In the genomic region with DNA sequence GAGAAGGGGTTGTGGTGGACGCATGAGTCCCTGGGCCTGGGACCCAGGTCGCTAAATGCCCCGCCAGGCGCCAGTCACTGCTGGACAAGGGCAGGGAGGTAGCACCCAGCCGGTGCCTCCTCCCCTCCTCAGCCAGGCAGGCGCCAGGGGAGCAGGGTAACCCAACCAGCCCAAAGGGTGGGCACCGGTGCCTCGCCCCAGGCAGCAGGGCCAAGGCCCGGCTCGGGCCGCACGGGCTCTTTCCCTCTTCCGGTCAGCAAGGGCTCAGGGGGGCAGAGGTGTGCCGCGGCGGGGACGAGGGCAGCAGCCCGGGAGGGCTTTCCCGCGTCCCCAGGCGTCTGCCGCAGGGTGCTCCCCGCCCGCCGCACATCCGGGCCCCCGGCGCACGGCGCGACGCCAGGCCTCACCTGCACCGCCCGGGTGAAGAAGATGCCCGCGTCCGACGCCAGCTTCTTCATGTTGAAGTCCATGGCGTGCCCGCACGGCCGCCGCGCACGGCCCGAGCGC, we compare ENCODE assay signal across 8 cellular contexts. TPM values are rescaled to one million over a fixed set of nuclear protein-coding genes. Genes with fewer than 3 reads are reported as not detected.
DNase-seq lines count a peak whose midpoint lies in the region; ATAC-seq, FAIRE-seq and TF ChIP-seq lines count a peak whose summit lies in the region.

No MANE protein-coding gene starts in this region.

- peak overlapping the region; percentile 71 for H3K27ac ChIP-seq in KOPT-K1 (ENCODE audit: low read depth, low read length, poor library complexity, severe bottlenecking)
- H3K27ac ChIP-seq in pancreas, result peak overlapping the region; percentile 49 to 71 (median 68)

- TF ChIP-seq CTCF in fibroblast of villous mesenchyme (IDR thresholded peaks at IDR 0.05; ENCODE audit: insufficient read depth, low read depth, low read length) (no peak), pancreas (IDR thresholded peaks at IDR 0.05) (no peak)

- no peaks in the 10 kb centered on the region for H3K27me3 ChIP-seq in pancreas

- peaks cover under 1% of the 10 kb centered on the region; the same call in 1 of the 2 replicates for H3K36me3 ChIP-seq in KOPT-K1 (ENCODE audit: insufficient read depth, low read length)
- H3K36me3 ChIP-seq in pancreas, result no peaks in the 10 kb centered on the region

- ATAC-seq in GM21737 (IDR thresholded peaks at IDR 0.05; ENCODE audit: unreplicated experiment) (peak; percentile 31), pancreas (peak; percentile 16 to 48 (median 22))
- ATAC-seq in activated CD4-positive, CD25-positive, alpha-beta regulatory T cell treated with anti-CD3 and anti-CD28 coated beads, Interleukin-2, amount 50 U/mL, for 24 hours, result peak; percentile 68 to 74

- WGBS in pancreas, 2 donors, result 0 to 1% methylated on average over 12 to 47 of the region's 47 CpGs

- DNase-seq in NCI-H524 (lab: John Stamatoyannopoulos, UW), result peak; percentile 62 to 72
- no peak for DNase-seq in NCI-H524 treated with DMSO at 0.1 percent for 48 hours (lab: John Stamatoyannopoulos, UW)
- peak; percentile 31 for DNase-seq in fibroblast of villous mesenchyme (ENCODE audit: low read depth)
- peak in 3 of 6 donors; percentile 74 to 92 (median 87) for DNase-seq in pancreas
- no peak for DNase-seq in epidermal melanocyte (ENCODE audit: insufficient read length, low spot score)

- FAIRE-seq in pancreas (lab: Jason Lieb, UNC), result no peak

- intact Hi-C loops in pancreas (cut with DNase I), result no loop called here

- peak overlapping the region; percentile 74 for H3K4me3 ChIP-seq in fibroblast of villous mesenchyme (ENCODE audit: low read depth, low read length)
- H3K4me3 ChIP-seq in pancreas, result peak overlapping the region; percentile 65 to 80 (median 70)

- peaks cover 4 to 13% (median 11%) of the 10 kb centered on the region in 3 donors for H3K4me1 ChIP-seq in pancreas

- no peaks in the 10 kb centered on the region for H3K9me3 ChIP-seq in KOPT-K1 (ENCODE audit: insufficient read depth, low read length, poor library complexity, severe bottlenecking)
- H3K9me3 ChIP-seq in pancreas, result no peaks in the 10 kb centered on the region

RNA-seq across cellular contexts. Expression of a gene that starts 0.4 kb away (rescaled TPM):
- 30.9 and 39.3 TPM in 2 replicates for total RNA-seq in fibroblast of villous mesenchyme
- total RNA-seq in pancreas, result 10 to 100 TPM; 46.6 to 79.7 (median 70.8) TPM
- 100 to 1,000 TPM; 188 to 201 TPM for polyA plus RNA-seq in pancreas

RNA-seq across cellular contexts. Expression of a gene that starts 8.7 kb away (rescaled TPM):
- total RNA-seq in fibroblast of villous mesenchyme (22.5 and 26.1 TPM in 2 replicates), pancreas (10 to 100 TPM in 1 of 6 donors, 1 to 10 TPM in 5; 7.5 to 17.1 (median 9.3) TPM)
- 10 to 100 TPM; 27.8 to 30.9 TPM for polyA plus RNA-seq in pancreas

RNA-seq across cellular contexts. Expression of a gene that starts 53.2 kb away (rescaled TPM):
- total RNA-seq in fibroblast of villous mesenchyme, result 11.6 and 14.2 TPM in 2 replicates
- 10 to 100 TPM in 1 of 6 donors, 1 to 10 TPM in 5; 4.2 to 10.5 (median 7.4) TPM for total RNA-seq in pancreas
- 1 to 10 TPM; 6.2 to 7.1 TPM for polyA plus RNA-seq in pancreas

Comparison
In these comparisons a context has a peak if more than half of its experiments do, and no peak if none do; other contexts are left out.
1. DNase-seq: peak in NCI-H524 (2 of 2) and fibroblast of villous mesenchyme (single experiment); none in NCI-H524 treated with DMSO at 0.1 percent for 48 hours (single experiment) and epidermal melanocyte (single experiment).
2. Peak in every context shown above with its lines, with median percentiles within 50 percentile points of each other: ATAC-seq.